Comparison of ENCODE assay signal across 10 cellular contexts in the genomic region with DNA sequence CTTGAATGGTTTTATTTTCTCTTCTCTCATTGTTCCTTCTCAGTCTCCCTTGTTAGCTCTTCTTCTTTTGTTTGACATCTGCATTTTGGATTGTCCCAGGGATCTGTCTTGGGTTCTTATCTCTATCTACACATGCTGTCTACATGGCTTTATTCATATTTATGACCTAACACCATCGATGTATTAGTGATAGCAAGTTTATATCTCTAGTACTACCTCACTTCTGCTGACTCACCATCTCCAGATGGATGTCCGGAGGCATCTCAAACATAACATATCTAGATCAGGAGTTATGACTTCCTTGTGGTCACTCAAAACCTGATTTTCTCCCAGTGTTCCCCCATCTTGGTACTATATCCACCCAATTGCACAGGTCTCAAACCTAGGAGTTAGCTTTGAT. TPM values are rescaled to one million over a fixed set of nuclear protein-coding genes. Genes with fewer than 3 reads are reported as not detected.
"Had no signal": no experiment of that assay in that cellular context is flagged by ENCODE, and none has a peak within 500 bp of the region (broad histone marks: within the 10 kb centered on the region; RNA-seq: fewer than 3 reads in every experiment).

No MANE protein-coding gene starts in this region.

- ATAC-seq: HCT116, HepG2 had no signal

- H3K27ac ChIP-seq: GM23248, HL-60 had no signal

- H3K4me1 Mint-ChIP-seq: IgD-negative memory B cell had no signal

- DNase-seq: GM23248, GOT3, H7, HFFc6 had no signal

- H3K9me3 ChIP-seq: HAP-1 had no signal

- H3K27me3 Mint-ChIP-seq: IgD-negative memory B cell had no signal

- H3K4me3 ChIP-seq: GM23248, HAP-1 had no signal

- FAIRE-seq: HepG2 had no signal

- H3K4me3 Mint-ChIP-seq: HFFc6, IgD-negative memory B cell had no signal

- H3K9me3 Mint-ChIP-seq: HFFc6 had no signal

- H3K36me3 ChIP-seq: HAP-1 had no signal

- H3K4me1 ChIP-seq: HAP-1 had no signal

- H3K27ac Mint-ChIP-seq: HFFc6, IgD-negative memory B cell had no signal

RNA-seq across cellular contexts. Expression of a gene that starts 19.2 kb away (rescaled TPM):
- total RNA-seq: HT1080 had no signal
- polyA plus RNA-seq: IgD-negative memory B cell had no signal
